8 cellular contexts compared by ENCODE assay signal in genomic region chr7:148982596-148983219, GRCh38. TPM values are rescaled to one million over a fixed set of nuclear protein-coding genes. Genes with fewer than 3 reads are reported as not detected.
A peak's percentile ranks its signal among the peaks of the same experiment; 100 is the strongest.
DNase-seq lines count a peak whose midpoint lies in the region; ATAC-seq and TF ChIP-seq lines count a peak whose summit lies in the region.

No MANE protein-coding gene starts in this region.

- no peak for DNase-seq in activated CD4-positive, alpha-beta T cell treated with anti-CD3 and anti-CD28 coated beads, Interleukin-2, amount 10 ng/mL, durations not matched to agents 24 days and 14 days
- no peak for DNase-seq in activated CD4-positive, alpha-beta T cell treated with anti-CD3 and anti-CD28 coated beads, Interleukin-2, amount 50 U/mL, for 4 hours
- peak; percentile 63 for DNase-seq in NCI-H69 (lab: John Stamatoyannopoulos, UW)
- peak; percentile 78 for DNase-seq in chondrocyte (ENCODE audit: low spot score)
- no peak for DNase-seq in SKM-1 (lab: John Stamatoyannopoulos, UW; ENCODE audit: unreplicated experiment)
- DNase-seq in NCI-H187 (lab: John Stamatoyannopoulos, UW): no peak

- no peaks in the 10 kb centered on the region for H3K9me3 ChIP-seq in muscle layer of duodenum (ENCODE audit: control insufficient read depth in 1 of 2, low read length in 2 of 2)

- intact Hi-C loops in activated CD4-positive, alpha-beta T cell treated with anti-CD3 and anti-CD28 coated beads, Interleukin-2, amount 10 ng/mL, durations not matched to agents 24 days and 14 days (cut with micrococcal nuclease): loop anchor here (1.0 to 2.0 kb wide), 3 partner anchors 19 to 99 kb away; no protein-coding TSS in a partner anchor

- ATAC-seq in GM19328 (IDR thresholded peaks at IDR 0.05; ENCODE audit: unreplicated experiment): no peak

- peak overlapping the region; percentile 23 for H3K27ac ChIP-seq in muscle layer of duodenum (ENCODE audit: low read length)

- H3K27me3 ChIP-seq in muscle layer of duodenum (ENCODE audit: low read depth, low read length): no peaks in the 10 kb centered on the region

- no peaks in the 10 kb centered on the region for H3K9me3 Mint-ChIP-seq in activated CD4-positive, alpha-beta T cell treated with anti-CD3 and anti-CD28 coated beads, Interleukin-2, amount 10 ng/mL, durations not matched to agents 24 days and 14 days
- H3K9me3 Mint-ChIP-seq in chondrocyte (ENCODE audit: low read depth): peaks cover 6% of the 10 kb centered on the region

- H3K4me3 Mint-ChIP-seq in activated CD4-positive, alpha-beta T cell treated with anti-CD3 and anti-CD28 coated beads, Interleukin-2, amount 10 ng/mL, durations not matched to agents 24 days and 14 days: peak overlapping the region; percentile 93
- peak overlapping the region; percentile 85 for H3K4me3 Mint-ChIP-seq in chondrocyte (ENCODE audit: unreplicated experiment)

- TF ChIP-seq CTCF in chondrocyte (IDR thresholded peaks at IDR 0.05): peak; percentile 6

- H3K4me1 ChIP-seq in muscle layer of duodenum (ENCODE audit: control insufficient read depth in 1 of 2, insufficient read depth in 2 of 2, low read length in 2 of 2): peaks cover 9 to 27% of the 10 kb centered on the region in 2 donors

- no peaks in the 10 kb centered on the region for H3K36me3 Mint-ChIP-seq in activated CD4-positive, alpha-beta T cell treated with anti-CD3 and anti-CD28 coated beads, Interleukin-2, amount 10 ng/mL, durations not matched to agents 24 days and 14 days (ENCODE audit: low read depth)
- H3K36me3 Mint-ChIP-seq in chondrocyte (ENCODE audit: low read depth): no peaks in the 10 kb centered on the region

- H3K27me3 Mint-ChIP-seq in activated CD4-positive, alpha-beta T cell treated with anti-CD3 and anti-CD28 coated beads, Interleukin-2, amount 10 ng/mL, durations not matched to agents 24 days and 14 days: peaks cover 30% of the 10 kb centered on the region
- peaks cover 6% of the 10 kb centered on the region for H3K27me3 Mint-ChIP-seq in chondrocyte (ENCODE audit: low read depth)

- H3K4me3 ChIP-seq in muscle layer of duodenum (ENCODE audit: low read depth in 1 of 2, low read length in 2 of 2): peak overlapping the region; percentile 79 to 81

- H3K4me1 Mint-ChIP-seq in activated CD4-positive, alpha-beta T cell treated with anti-CD3 and anti-CD28 coated beads, Interleukin-2, amount 10 ng/mL, durations not matched to agents 24 days and 14 days: peaks cover 44% of the 10 kb centered on the region
- peaks cover 32% of the 10 kb centered on the region for H3K4me1 Mint-ChIP-seq in chondrocyte (ENCODE audit: low read depth)

- peak overlapping the region; percentile 81 for H3K27ac Mint-ChIP-seq in activated CD4-positive, alpha-beta T cell treated with anti-CD3 and anti-CD28 coated beads, Interleukin-2, amount 10 ng/mL, durations not matched to agents 24 days and 14 days
- H3K27ac Mint-ChIP-seq in chondrocyte (ENCODE audit: unreplicated experiment): peak overlapping the region; percentile 64

- no peaks in the 10 kb centered on the region for H3K36me3 ChIP-seq in muscle layer of duodenum (ENCODE audit: control insufficient read depth in 1 of 2, insufficient read depth in 2 of 2, low read length in 2 of 2)

RNA-seq across cellular contexts. Expression of gene PDIA4, which starts 45.6 kb away (rescaled TPM):
- 137 and 138 TPM in 2 replicates for total RNA-seq in activated CD4-positive, alpha-beta T cell treated with anti-CD3 and anti-CD28 coated beads, Interleukin-2, amount 10 ng/mL, durations not matched to agents 24 days and 14 days
- 135 to 411 TPM (median 140 TPM) in 3 replicates for total RNA-seq in chondrocyte

Comparison
In these comparisons a context has a peak if more than half of its experiments do, and no peak if none do; other contexts are left out.
1. DNase-seq: peak in NCI-H69 (single experiment) and chondrocyte (single experiment); none in activated CD4-positive, alpha-beta T cell treated with anti-CD3 and anti-CD28 coated beads, Interleukin-2, amount 10 ng/mL, durations not matched to agents 24 days and 14 days (single experiment), activated CD4-positive, alpha-beta T cell treated with anti-CD3 and anti-CD28 coated beads, Interleukin-2, amount 50 U/mL, for 4 hours (0 of 2), SKM-1 (single experiment) and NCI-H187 (0 of 2).